14 cellular contexts compared by ENCODE assay signal in the genomic region with DNA sequence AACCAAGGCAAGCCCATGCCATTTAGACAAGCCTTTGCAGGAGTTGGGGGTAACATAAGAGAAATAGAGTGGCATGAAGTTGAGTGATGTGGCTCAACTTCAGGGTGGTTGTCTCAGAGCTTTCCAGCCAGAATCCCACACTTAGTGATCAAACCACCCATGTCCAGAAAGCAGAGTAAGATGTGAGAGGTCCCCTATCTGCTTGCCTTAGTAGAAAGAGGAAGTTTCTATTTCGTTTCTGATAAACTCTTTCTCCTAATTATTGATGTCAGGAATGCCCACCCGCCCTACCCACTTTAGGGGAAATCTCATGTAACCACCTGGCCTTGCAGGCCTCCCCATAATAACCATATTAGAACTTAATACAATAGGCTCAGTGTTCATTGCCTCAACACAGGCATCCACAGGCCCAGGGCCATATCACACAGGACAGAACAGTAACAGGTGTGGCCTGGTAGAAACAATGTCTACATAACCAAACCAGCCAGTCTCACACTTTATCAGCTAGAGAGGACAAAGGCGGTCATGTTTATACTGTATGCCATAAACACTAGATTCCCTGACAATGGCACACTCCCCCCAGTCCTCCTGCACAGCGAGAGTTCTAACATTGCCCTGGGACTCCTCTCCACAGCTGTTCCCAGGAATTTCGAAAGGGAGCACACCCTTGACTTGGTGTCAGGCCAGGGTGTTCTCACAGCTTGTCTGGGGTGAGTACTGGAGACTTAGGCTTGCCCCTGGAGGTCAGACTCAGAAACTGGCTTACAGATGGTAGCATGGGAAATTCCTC.
A peak's percentile ranks its signal among the peaks of the same experiment; 100 is the strongest.
DNase-seq lines count a peak whose midpoint lies in the region; ATAC-seq and TF ChIP-seq lines count a peak whose summit lies in the region.
"Had no signal": no experiment of that assay in that cellular context is flagged by ENCODE, and none has a peak within 500 bp of the region (broad histone marks: within the 10 kb centered on the region; RNA-seq: fewer than 3 reads in every experiment).

No MANE protein-coding gene starts in this region.

- H3K36me3 ChIP-seq in mucosa of descending colon (ENCODE audit: low read depth), result no peaks in the 10 kb centered on the region
- H3K36me3 ChIP-seq: SJSA1 had no signal

- peak; percentile 68 for ATAC-seq in GM18511 (IDR thresholded peaks at IDR 0.05; ENCODE audit: unreplicated experiment)
- ATAC-seq in GM21528 (IDR thresholded peaks at IDR 0.05; ENCODE audit: low FRiP score, unreplicated experiment), result peak; percentile 51
- ATAC-seq in HG03432 (IDR thresholded peaks at IDR 0.05; ENCODE audit: unreplicated experiment), result peak; percentile 75
- peak; percentile 92 for ATAC-seq in mucosa of descending colon
- no peak for ATAC-seq in HG03457 (IDR thresholded peaks at IDR 0.05; ENCODE audit: unreplicated experiment)
- ATAC-seq: activated T-helper 17 cell treated with anti-CD3 and anti-CD28 coated beads, Interleukin-2, amount 50 U/mL, for 72 hours had no signal

- H3K9me3 ChIP-seq in mucosa of descending colon, result no peaks in the 10 kb centered on the region
- H3K9me3 ChIP-seq: SJSA1 had no signal

- H3K4me1 ChIP-seq in mucosa of descending colon (ENCODE audit: low read depth), result no peaks in the 10 kb centered on the region
- H3K4me1 ChIP-seq: SJSA1 had no signal

- intact Hi-C loops in mucosa of descending colon (cut with DNase I, micrococcal nuclease), result no loop called here

- DNase-seq in mucosa of descending colon (peak in 1 of 3 donors; percentile 16), kidney tubule cell (ENCODE audit: low spot score) (no peak), amygdala (lab: John Stamatoyannopoulos, UW) (no peak)
- no peak for DNase-seq in effector CD8-positive, alpha-beta T cell (lab: John Stamatoyannopoulos, UW)
- DNase-seq: activated CD4-positive, CD25-positive, alpha-beta regulatory T cell treated with anti-CD3 and anti-CD28 coated beads, Interleukin-2, amount 50 U/mL, for 72 hours; EL; NCI-H1105 treated with DMSO at 0.1 percent for 48 hours; NCI-H526 treated with DMSO at 0.1 percent for 48 hours had no signal

- no peak for TF ChIP-seq CTCF in mucosa of descending colon (IDR thresholded peaks at IDR 0.05)

- H3K4me3 ChIP-seq in mucosa of descending colon, result no peak overlapping the region
- H3K4me3 ChIP-seq: SJSA1 had no signal
